ENCODE assay signal across 25 cellular contexts in genomic region chr6:98295776-98296175, GRCh38.
DNase-seq lines count a peak whose midpoint lies in the region; ATAC-seq and TF ChIP-seq lines count a peak whose summit lies in the region.
"Had no signal": no experiment of that assay in that cellular context is flagged by ENCODE, and none has a peak within 500 bp of the region (broad histone marks: within the 10 kb centered on the region; RNA-seq: fewer than 3 reads in every experiment).

No MANE protein-coding gene starts in this region.

- peak; percentile 45 for TF ChIP-seq RAD21 in neural cell (conservative IDR thresholded peaks at IDR 0.05)

- DNase-seq in ELF-1 (ENCODE audit: low read depth, low spot score) (peak; percentile 24), NT2/D1 (ENCODE audit: low read depth, low spot score) (peak; percentile 5), glutamatergic neuron (no peak), UCSD-AML1 (lab: John Stamatoyannopoulos, UW; ENCODE audit: unreplicated experiment) (no peak), kidney glomerular epithelial cell (lab: John Stamatoyannopoulos, UW) (no peak)
- DNase-seq: 8988T; Caco-2; CD4-positive, alpha-beta memory T cell; DMS 273 treated with DMSO at 0.1 percent for 48 hours; DMS79 treated with DMSO at 0.1 percent for 48 hours; Karpas-422; MV-4-11; NCI-H1694; NCI-H2081 treated with DMSO at 0.1 percent for 48 hours; NCI-H2171 treated with DMSO at 0.1 percent for 48 hours; NCI-H446 treated with DMSO at 0.1 percent for 48 hours; NCI-H69; SIG-M5 had no signal

- H3K4me3 Mint-ChIP-seq in glutamatergic neuron (ENCODE audit: unreplicated experiment) = no peak overlapping the region
- H3K4me3 Mint-ChIP-seq: CD4-positive, alpha-beta memory T cell had no signal

- no peaks in the 10 kb centered on the region for H3K79me2 ChIP-seq in neural cell (replicated peaks; ENCODE audit: insufficient read depth, low read length)

- H3K9me3 ChIP-seq in NT2/D1 (ENCODE audit: insufficient read depth, low read length) (no peaks in the 10 kb centered on the region), neural cell (ENCODE audit: low read length) (no peaks in the 10 kb centered on the region)
- H3K9me3 ChIP-seq: BLaER1 treated with 17β-estradiol and CSF1 and Interleukin-3, amounts not matched to agents 10 nM and 100 nM; Caco-2 had no signal

- peak overlapping the region; percentile 65 for H3K27ac ChIP-seq in neural cell (ENCODE audit: low read length)
- H3K27ac ChIP-seq: BLaER1 treated with 17β-estradiol and CSF1 and Interleukin-3, amounts not matched to agents 10 nM and 100 nM had no signal

- peaks cover 10% of the 10 kb centered on the region for H3F3A ChIP-seq in neural cell (ENCODE audit: insufficient read depth, low read length, poor library complexity, severe bottlenecking)

- H3K4me2 ChIP-seq in neural cell (ENCODE audit: low read length) = peak overlapping the region; percentile 49
- H3K4me2 ChIP-seq: BLaER1 treated with 17β-estradiol and CSF1 and Interleukin-3, amounts not matched to agents 10 nM and 100 nM had no signal

- peak; percentile 97 for TF ChIP-seq EP300 in neural cell (conservative IDR thresholded peaks at IDR 0.05; ENCODE audit: poor library complexity, severe bottlenecking)

- H3K9ac ChIP-seq in NT2/D1 (ENCODE audit: insufficient read length, low read depth) = no peak overlapping the region
- peak overlapping the region; percentile 23 for H3K9ac ChIP-seq in neural cell (ENCODE audit: low read length)
- H3K9ac ChIP-seq: BLaER1 treated with 17β-estradiol and CSF1 and Interleukin-3, amounts not matched to agents 10 nM and 100 nM had no signal

- ATAC-seq in GM19452 (IDR thresholded peaks at IDR 0.05; ENCODE audit: unreplicated experiment) (no peak), HG02973 (IDR thresholded peaks at IDR 0.05; ENCODE audit: unreplicated experiment) (no peak)
- ATAC-seq: GM12878, Panc1, SK-N-SH treated with all-trans-retinoic acid at 6 μM for 48 hours had no signal

- H4K20me1 ChIP-seq in neural cell (ENCODE audit: insufficient read depth) = no peaks in the 10 kb centered on the region
- H4K20me1 ChIP-seq: BLaER1 treated with 17β-estradiol and CSF1 and Interleukin-3, amounts not matched to agents 10 nM and 100 nM had no signal

- TF ChIP-seq CTCF in glutamatergic neuron (IDR thresholded peaks at IDR 0.05; ENCODE audit: partially characterized antibody, unreplicated experiment) (no peak), neural cell (IDR thresholded peaks at IDR 0.05; ENCODE audit: poor library complexity, severe bottlenecking) (no peak)

- no peaks in the 10 kb centered on the region for H3K36me3 Mint-ChIP-seq in glutamatergic neuron (ENCODE audit: unreplicated experiment)
- H3K36me3 Mint-ChIP-seq: CD4-positive, alpha-beta memory T cell had no signal

- H3K27me3 ChIP-seq in NT2/D1 (ENCODE audit: insufficient read depth, insufficient read length) (no peaks in the 10 kb centered on the region), neural cell (ENCODE audit: insufficient read depth, low read depth, low read length) (no peaks in the 10 kb centered on the region)
- H3K27me3 ChIP-seq: BLaER1 treated with 17β-estradiol and CSF1 and Interleukin-3, amounts not matched to agents 10 nM and 100 nM had no signal

- peak overlapping the region; percentile 77 for H3K27ac Mint-ChIP-seq in glutamatergic neuron (ENCODE audit: unreplicated experiment)
- H3K27ac Mint-ChIP-seq: CD4-positive, alpha-beta memory T cell had no signal

- H3K36me3 ChIP-seq in NT2/D1 (ENCODE audit: insufficient read depth, insufficient read length, low read length) (no peaks in the 10 kb centered on the region), neural cell (ENCODE audit: insufficient read depth, low read length) (no peaks in the 10 kb centered on the region)
- H3K36me3 ChIP-seq: BLaER1 treated with 17β-estradiol and CSF1 and Interleukin-3, amounts not matched to agents 10 nM and 100 nM had no signal

- H3K4me1 Mint-ChIP-seq in glutamatergic neuron (ENCODE audit: low read depth, unreplicated experiment) = peaks cover 18% of the 10 kb centered on the region
- H3K4me1 Mint-ChIP-seq: CD4-positive, alpha-beta memory T cell had no signal

- no peak overlapping the region for H2AFZ ChIP-seq in neural cell (ENCODE audit: low read depth, low read length)

- H3K4me1 ChIP-seq in NT2/D1 (ENCODE audit: insufficient read depth, insufficient read length) = no peaks in the 10 kb centered on the region
- H3K4me1 ChIP-seq: BLaER1 treated with 17β-estradiol and CSF1 and Interleukin-3, amounts not matched to agents 10 nM and 100 nM; Caco-2 had no signal

- no peaks in the 10 kb centered on the region for H3K9me2 ChIP-seq in neural cell (ENCODE audit: insufficient read depth, low read length)

- no peaks in the 10 kb centered on the region for H3K27me3 Mint-ChIP-seq in glutamatergic neuron (ENCODE audit: unreplicated experiment)
- H3K27me3 Mint-ChIP-seq: CD4-positive, alpha-beta memory T cell had no signal

- no peak overlapping the region for H3K4me3 ChIP-seq in NT2/D1 (ENCODE audit: insufficient read length, low read depth)
- H3K4me3 ChIP-seq in neural cell (ENCODE audit: low read length) = peak overlapping the region; percentile 38
- H3K4me3 ChIP-seq: BLaER1 treated with 17β-estradiol and CSF1 and Interleukin-3, amounts not matched to agents 10 nM and 100 nM; GM12878 had no signal

- peaks cover 3% of the 10 kb centered on the region for H3K9me3 Mint-ChIP-seq in glutamatergic neuron (ENCODE audit: unreplicated experiment)

TF ChIP-seq in neural cell, 6 proteins besides CTCF, POLR2A, EP300 and RAD21:
- peak; percentile 54 for TF ChIP-seq SMC3 (conservative IDR thresholded peaks at IDR 0.05; ENCODE audit: poor library complexity)
- TF ChIP-seq TAF1 (IDR thresholded peaks at IDR 0.05; ENCODE audit: low read depth) = no peak
- TF ChIP-seq EZH2 (IDR thresholded peaks at IDR 0.05; ENCODE audit: borderline replicate concordance, insufficient read depth, low read length, poor library complexity, severe bottlenecking) = no peak
- TF ChIP-seq MXI1 (conservative IDR thresholded peaks at IDR 0.05; ENCODE audit: poor library complexity, severe bottlenecking) = no peak
- TF ChIP-seq, protein P1, sequence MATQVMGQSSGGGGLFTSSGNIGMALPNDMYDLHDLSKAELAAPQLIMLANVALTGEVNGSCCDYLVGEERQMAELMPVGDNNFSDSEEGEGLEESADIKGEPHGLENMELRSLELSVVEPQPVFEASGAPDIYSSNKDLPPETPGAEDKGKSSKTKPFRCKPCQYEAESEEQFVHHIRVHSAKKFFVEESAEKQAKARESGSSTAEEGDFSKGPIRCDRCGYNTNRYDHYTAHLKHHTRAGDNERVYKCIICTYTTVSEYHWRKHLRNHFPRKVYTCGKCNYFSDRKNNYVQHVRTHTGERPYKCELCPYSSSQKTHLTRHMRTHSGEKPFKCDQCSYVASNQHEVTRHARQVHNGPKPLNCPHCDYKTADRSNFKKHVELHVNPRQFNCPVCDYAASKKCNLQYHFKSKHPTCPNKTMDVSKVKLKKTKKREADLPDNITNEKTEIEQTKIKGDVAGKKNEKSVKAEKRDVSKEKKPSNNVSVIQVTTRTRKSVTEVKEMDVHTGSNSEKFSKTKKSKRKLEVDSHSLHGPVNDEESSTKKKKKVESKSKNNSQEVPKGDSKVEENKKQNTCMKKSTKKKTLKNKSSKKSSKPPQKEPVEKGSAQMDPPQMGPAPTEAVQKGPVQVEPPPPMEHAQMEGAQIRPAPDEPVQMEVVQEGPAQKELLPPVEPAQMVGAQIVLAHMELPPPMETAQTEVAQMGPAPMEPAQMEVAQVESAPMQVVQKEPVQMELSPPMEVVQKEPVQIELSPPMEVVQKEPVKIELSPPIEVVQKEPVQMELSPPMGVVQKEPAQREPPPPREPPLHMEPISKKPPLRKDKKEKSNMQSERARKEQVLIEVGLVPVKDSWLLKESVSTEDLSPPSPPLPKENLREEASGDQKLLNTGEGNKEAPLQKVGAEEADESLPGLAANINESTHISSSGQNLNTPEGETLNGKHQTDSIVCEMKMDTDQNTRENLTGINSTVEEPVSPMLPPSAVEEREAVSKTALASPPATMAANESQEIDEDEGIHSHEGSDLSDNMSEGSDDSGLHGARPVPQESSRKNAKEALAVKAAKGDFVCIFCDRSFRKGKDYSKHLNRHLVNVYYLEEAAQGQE (IDR thresholded peaks at IDR 0.05; ENCODE audit: borderline replicate concordance) = peak; percentile 91
- peak; percentile 89 for TF ChIP-seq POLR2AphosphoS5 (IDR thresholded peaks at IDR 0.05)

Comparison
In these comparisons a context has a peak if more than half of its experiments do, and no peak if none do; other contexts are left out.
1. DNase-seq: peak in ELF-1 (single experiment) and NT2/D1 (single experiment); none in glutamatergic neuron (single experiment), UCSD-AML1 (single experiment) and kidney glomerular epithelial cell (single experiment).